1 cellular context compared by ENCODE assay signal in genomic region chr11:82903843-82904586, GRCh38.
TF ChIP-seq lines count a peak whose summit lies in the region.

No MANE protein-coding gene starts in this region.

TF ChIP-seq in GM23338, 12 proteins besides CTCF, POLR2A, EP300 and RAD21 (continued from another document):
- no peak for TF ChIP-seq REST (IDR thresholded peaks at IDR 0.05; ENCODE audit: unreplicated experiment)
- no peak for TF ChIP-seq EZH2phosphoT487 (IDR thresholded peaks at IDR 0.05; ENCODE audit: unreplicated experiment)
- TF ChIP-seq, protein P1, sequence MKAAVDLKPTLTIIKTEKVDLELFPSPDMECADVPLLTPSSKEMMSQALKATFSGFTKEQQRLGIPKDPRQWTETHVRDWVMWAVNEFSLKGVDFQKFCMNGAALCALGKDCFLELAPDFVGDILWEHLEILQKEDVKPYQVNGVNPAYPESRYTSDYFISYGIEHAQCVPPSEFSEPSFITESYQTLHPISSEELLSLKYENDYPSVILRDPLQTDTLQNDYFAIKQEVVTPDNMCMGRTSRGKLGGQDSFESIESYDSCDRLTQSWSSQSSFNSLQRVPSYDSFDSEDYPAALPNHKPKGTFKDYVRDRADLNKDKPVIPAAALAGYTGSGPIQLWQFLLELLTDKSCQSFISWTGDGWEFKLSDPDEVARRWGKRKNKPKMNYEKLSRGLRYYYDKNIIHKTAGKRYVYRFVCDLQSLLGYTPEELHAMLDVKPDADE (IDR thresholded peaks at IDR 0.05), result no peak
- no peak for TF ChIP-seq NANOG (IDR thresholded peaks at IDR 0.05; ENCODE audit: borderline replicate concordance)
- TF ChIP-seq, protein P2, sequence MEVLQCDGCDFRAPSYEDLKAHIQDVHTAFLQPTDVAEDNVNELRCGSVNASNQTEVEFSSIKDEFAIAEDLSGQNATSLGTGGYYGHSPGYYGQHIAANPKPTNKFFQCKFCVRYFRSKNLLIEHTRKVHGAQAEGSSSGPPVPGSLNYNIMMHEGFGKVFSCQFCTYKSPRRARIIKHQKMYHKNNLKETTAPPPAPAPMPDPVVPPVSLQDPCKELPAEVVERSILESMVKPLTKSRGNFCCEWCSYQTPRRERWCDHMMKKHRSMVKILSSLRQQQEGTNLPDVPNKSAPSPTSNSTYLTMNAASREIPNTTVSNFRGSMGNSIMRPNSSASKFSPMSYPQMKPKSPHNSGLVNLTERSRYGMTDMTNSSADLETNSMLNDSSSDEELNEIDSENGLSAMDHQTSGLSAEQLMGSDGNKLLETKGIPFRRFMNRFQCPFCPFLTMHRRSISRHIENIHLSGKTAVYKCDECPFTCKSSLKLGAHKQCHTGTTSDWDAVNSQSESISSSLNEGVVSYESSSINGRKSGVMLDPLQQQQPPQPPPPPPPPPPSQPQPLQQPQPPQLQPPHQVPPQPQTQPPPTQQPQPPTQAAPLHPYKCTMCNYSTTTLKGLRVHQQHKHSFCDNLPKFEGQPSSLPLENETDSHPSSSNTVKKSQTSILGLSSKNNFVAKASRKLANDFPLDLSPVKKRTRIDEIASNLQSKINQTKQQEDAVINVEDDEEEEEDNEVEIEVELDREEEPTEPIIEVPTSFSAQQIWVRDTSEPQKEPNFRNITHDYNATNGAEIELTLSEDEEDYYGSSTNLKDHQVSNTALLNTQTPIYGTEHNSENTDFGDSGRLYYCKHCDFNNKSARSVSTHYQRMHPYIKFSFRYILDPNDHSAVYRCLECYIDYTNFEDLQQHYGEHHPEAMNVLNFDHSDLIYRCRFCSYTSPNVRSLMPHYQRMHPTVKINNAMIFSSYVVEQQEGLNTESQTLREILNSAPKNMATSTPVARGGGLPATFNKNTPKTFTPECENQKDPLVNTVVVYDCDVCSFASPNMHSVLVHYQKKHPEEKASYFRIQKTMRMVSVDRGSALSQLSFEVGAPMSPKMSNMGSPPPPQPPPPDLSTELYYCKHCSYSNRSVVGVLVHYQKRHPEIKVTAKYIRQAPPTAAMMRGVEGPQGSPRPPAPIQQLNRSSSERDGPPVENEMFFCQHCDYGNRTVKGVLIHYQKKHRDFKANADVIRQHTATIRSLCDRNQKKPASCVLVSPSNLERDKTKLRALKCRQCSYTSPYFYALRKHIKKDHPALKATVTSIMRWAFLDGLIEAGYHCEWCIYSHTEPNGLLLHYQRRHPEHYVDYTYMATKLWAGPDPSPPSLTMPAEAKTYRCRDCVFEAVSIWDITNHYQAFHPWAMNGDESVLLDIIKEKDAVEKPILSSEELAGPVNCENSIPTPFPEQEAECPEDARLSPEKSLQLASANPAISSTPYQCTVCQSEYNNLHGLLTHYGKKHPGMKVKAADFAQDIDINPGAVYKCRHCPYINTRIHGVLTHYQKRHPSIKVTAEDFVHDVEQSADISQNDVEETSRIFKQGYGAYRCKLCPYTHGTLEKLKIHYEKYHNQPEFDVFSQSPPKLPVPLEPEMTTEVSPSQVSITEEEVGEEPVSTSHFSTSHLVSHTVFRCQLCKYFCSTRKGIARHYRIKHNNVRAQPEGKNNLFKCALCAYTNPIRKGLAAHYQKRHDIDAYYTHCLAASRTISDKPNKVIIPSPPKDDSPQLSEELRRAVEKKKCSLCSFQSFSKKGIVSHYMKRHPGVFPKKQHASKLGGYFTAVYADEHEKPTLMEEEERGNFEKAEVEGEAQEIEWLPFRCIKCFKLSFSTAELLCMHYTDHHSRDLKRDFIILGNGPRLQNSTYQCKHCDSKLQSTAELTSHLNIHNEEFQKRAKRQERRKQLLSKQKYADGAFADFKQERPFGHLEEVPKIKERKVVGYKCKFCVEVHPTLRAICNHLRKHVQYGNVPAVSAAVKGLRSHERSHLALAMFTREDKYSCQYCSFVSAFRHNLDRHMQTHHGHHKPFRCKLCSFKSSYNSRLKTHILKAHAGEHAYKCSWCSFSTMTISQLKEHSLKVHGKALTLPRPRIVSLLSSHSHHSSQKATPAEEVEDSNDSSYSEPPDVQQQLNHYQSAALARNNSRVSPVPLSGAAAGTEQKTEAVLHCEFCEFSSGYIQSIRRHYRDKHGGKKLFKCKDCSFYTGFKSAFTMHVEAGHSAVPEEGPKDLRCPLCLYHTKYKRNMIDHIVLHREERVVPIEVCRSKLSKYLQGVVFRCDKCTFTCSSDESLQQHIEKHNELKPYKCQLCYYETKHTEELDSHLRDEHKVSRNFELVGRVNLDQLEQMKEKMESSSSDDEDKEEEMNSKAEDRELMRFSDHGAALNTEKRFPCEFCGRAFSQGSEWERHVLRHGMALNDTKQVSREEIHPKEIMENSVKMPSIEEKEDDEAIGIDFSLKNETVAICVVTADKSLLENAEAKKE (CRISPR knock-in tag; IDR thresholded peaks at IDR 0.05), result no peak
- TF ChIP-seq ZNF331 (CRISPR knock-in tag; IDR thresholded peaks at IDR 0.05; ENCODE audit: low read depth), result no peak
TF ChIP-seq in GM23338: peak in this region for 0.
